31 cellular contexts compared by ENCODE assay signal in genomic region chr9:137956688-137957385, GRCh38.
DNase-seq lines count a peak whose midpoint lies in the region; ATAC-seq, FAIRE-seq and TF ChIP-seq lines count a peak whose summit lies in the region.
"Had no signal": no experiment of that assay in that cellular context is flagged by ENCODE, and none has a peak within 500 bp of the region (broad histone marks: within the 10 kb centered on the region; RNA-seq: fewer than 3 reads in every experiment).

No MANE protein-coding gene starts in this region.

- POLR2A ChIA-PET in HepG2 (lab: Yijun Ruan, JAX): no interaction called here

- ATAC-seq in HepG2 (peak; percentile 36; the same call in 2 of the 3 replicates), body of pancreas (no peak)
- ATAC-seq: naive thymus-derived CD8-positive, alpha-beta T cell; SK-N-SH treated with all-trans-retinoic acid at 6 μM for 48 hours; T-helper 17 cell had no signal

- no peak for TF ChIP-seq RAD21 in HepG2 (CRISPR knock-in tag; IDR thresholded peaks at IDR 0.05)

- H3K4me2 ChIP-seq in HepG2 (ENCODE audit: low read depth, low read length): no peak overlapping the region

- WGBS in HepG2 (ENCODE audit: low lambda C conversion rate): 30% methylated on average over 7 of the region's 15 CpGs
- 61 to 73% methylated on average over 7 to 15 of the region's 15 CpGs for WGBS in body of pancreas, 2 donors

- H3K4me3 ChIP-seq in GM06990 (replicated peaks; ENCODE audit: low read depth, low read length) (no peak overlapping the region), HepG2 (replicated peaks in 1 of 3; ENCODE audit: insufficient read depth in 1 of 3, low read depth in 2 of 3, low read length in 3 of 3) (no peak overlapping the region), body of pancreas (no peak overlapping the region)
- H3K4me3 ChIP-seq: skin epidermis had no signal

- H3K36me3 ChIP-seq in GM06990 (ENCODE audit: control insufficient read depth, insufficient read depth, low read length) (no peaks in the 10 kb centered on the region), HepG2 (replicated peaks in 1 of 2; ENCODE audit: control insufficient read depth in 1 of 2, insufficient read depth in 2 of 2, low read length in 2 of 2) (no peaks in the 10 kb centered on the region), body of pancreas (replicated peaks in 1 of 2; ENCODE audit: insufficient read depth in 1 of 2, low read depth in 2 of 2) (no peaks in the 10 kb centered on the region)
- H3K36me3 ChIP-seq: brain microvascular endothelial cell had no signal

- TF ChIP-seq EP300 in HepG2 (IDR thresholded peaks at IDR 0.05; ENCODE audit: low read depth in 2 of 2, low read length in 2 of 2) (no peak), HepG2 (CRISPR knock-in tag; IDR thresholded peaks at IDR 0.05; ENCODE audit: borderline replicate concordance) (no peak)

- no peak overlapping the region for H3K27ac ChIP-seq in HepG2 (ENCODE audit: extremely low read length, insufficient read depth, low read length)
- no peak overlapping the region for H3K27ac ChIP-seq in body of pancreas
- H3K27ac ChIP-seq: brain microvascular endothelial cell, skin epidermis had no signal

- DNase-seq in GM06990 (ENCODE audit: extremely low read depth, insufficient read length): no peak
- peak; percentile 20 for DNase-seq in GM13977 (ENCODE audit: low spot score)
- peak; percentile 59 for DNase-seq in RPMI8226
- no peak for DNase-seq in HepG2 (ENCODE audit: low spot score)
- no peak for DNase-seq in body of pancreas
- no peak for DNase-seq in NCI-H2081 treated with DMSO at 0.1 percent for 48 hours (lab: John Stamatoyannopoulos, UW)
- no peak for DNase-seq in NCI-H1417 (lab: John Stamatoyannopoulos, UW)
- DNase-seq: activated CD4-positive, alpha-beta T cell treated with anti-CD3 and anti-CD28 coated beads for 1 hour; activated gamma-delta T cell treated with Interleukin-2 at 50 U/mL for 16 hours; activated T-cell treated with anti-CD3 and anti-CD28 coated beads, Interleukin-2, amount 50 U/mL, for 1 hour; brain microvascular endothelial cell; C1 segment of cervical spinal cord; COR-L47; GOT3; islet precursor cell; naive thymus-derived CD8-positive, alpha-beta T cell; NCI-H1105 treated with DMSO at 0.1 percent for 48 hours; NCI-H2081; NCI-H345; NCI-H748 treated with DMSO at 0.1 percent for 48 hours; occipital lobe; OCI-M1; retina; stimulated activated CD4-positive, alpha-beta T cell treated with anti-CD3 and anti-CD28 coated beads, Interleukin-1b, Interleukin-23, amount 100 ng/mL, for 48 hours; stimulated activated CD8-positive, alpha-beta memory T cell treated with anti-CD3 and anti-CD28 coated beads, Interleukin-4, amount 100 ng/mL, for 48 hours; T-helper 17 cell; trophoblast cell had no signal

- CTCF ChIA-PET in HepG2 (lab: Yijun Ruan, JAX; ENCODE audit: low intra/inter-chr PET ratio, low total read pairs): no interaction called here

- no peaks in the 10 kb centered on the region for H3K9me3 ChIP-seq in HepG2 (ENCODE audit: low read length)
- H3K9me3 ChIP-seq in body of pancreas: no peaks in the 10 kb centered on the region

- H3K27me3 ChIP-seq in GM06990 (replicated peaks; ENCODE audit: control insufficient read depth, insufficient read depth, low read length) (no peaks in the 10 kb centered on the region; the same call in 1 of the 2 replicates), HepG2 (ENCODE audit: control insufficient read depth in 1 of 2, insufficient read depth in 2 of 2, low read length in 2 of 2) (peaks cover 7 to 39% of the 10 kb centered on the region in 2 experiments; a peak in 3 of 5 replicates), body of pancreas (no peaks in the 10 kb centered on the region)
- H3K27me3 ChIP-seq: brain microvascular endothelial cell had no signal

- TF ChIP-seq POLR2A in HepG2 (IDR thresholded peaks at IDR 0.05; ENCODE audit: insufficient read depth in 1 of 2, low read depth in 2 of 2, low read length in 2 of 2) (no peak), body of pancreas (IDR thresholded peaks at IDR 0.05) (no peak)

- H2AFZ ChIP-seq in HepG2 (ENCODE audit: low read length): no peak overlapping the region

- in situ Hi-C loops in GM13977 (cut with MboI; ENCODE audit: low pct_unique_long_range_greater_than_20kb, low sequenced_read_pairs, unreplicated experiment) (no loop called here), HepG2 (cut with HindIII; ENCODE audit: extremely low pct_ligation_motif_present, low pct_unique_long_range_greater_than_20kb) (no loop called here)

- TF ChIP-seq CTCF in GM06990 (IDR thresholded peaks at IDR 0.05; ENCODE audit: insufficient read depth, low read length, poor library complexity, severe bottlenecking) (peak; percentile 20), GM13977 (IDR thresholded peaks at IDR 0.05; ENCODE audit: extremely low read depth, insufficient read depth, missing control alignments) (no peak), HepG2 (CRISPR knock-in tag; IDR thresholded peaks at IDR 0.05) (peak; percentile 31), body of pancreas (IDR thresholded peaks at IDR 0.05) (no peak)

- 0 out of 2 replicates have a peak, but pooled peaks cover 4% of the 10 kb centered on the region for H4K20me1 ChIP-seq in HepG2 (ENCODE audit: insufficient read depth, low read length)

- H3K79me2 ChIP-seq in HepG2 (ENCODE audit: insufficient read depth, low read length): no peaks in the 10 kb centered on the region

- intact Hi-C loops in HepG2 (cut with micrococcal nuclease; ENCODE audit: unreplicated experiment) (no loop called here), body of pancreas (cut with DNase I) (no loop called here)

- H3K9ac ChIP-seq in HepG2 (ENCODE audit: insufficient read depth, low read depth, low read length): no peak overlapping the region

- no peak for FAIRE-seq in HepG2 (lab: Jason Lieb, UNC)
- FAIRE-seq: endothelial cell of umbilical vein, GM12892 had no signal

- no peaks in the 10 kb centered on the region for H3K4me1 ChIP-seq in HepG2 (ENCODE audit: insufficient read depth, low read length)
- no peaks in the 10 kb centered on the region for H3K4me1 ChIP-seq in body of pancreas

- no TSS peak for BruUV-seq in HepG2 (replicated peaks; lab: Mats Ljungman, UMichigan)

TF ChIP-seq in HepG2, 621 proteins besides CTCF, POLR2A, EP300 and RAD21 (continues in another document):
- TF ChIP-seq SMAD1 (CRISPR knock-in tag; IDR thresholded peaks at IDR 0.05; ENCODE audit: borderline replicate concordance, low read depth) (no peak), TFDP1 (CRISPR knock-in tag; IDR thresholded peaks at IDR 0.05; ENCODE audit: borderline replicate concordance) (peak; percentile 64; the same call in 1 of the 2 replicates), ZNF577 (CRISPR knock-in tag; IDR thresholded peaks at IDR 0.05; ENCODE audit: borderline replicate concordance, low read depth) (no peak), ZNF235 (CRISPR knock-in tag; IDR thresholded peaks at IDR 0.05; ENCODE audit: borderline replicate concordance) (no peak), MYC (CRISPR knock-in tag; IDR thresholded peaks at IDR 0.05; ENCODE audit: borderline replicate concordance) (peak; percentile 15; the same call in 1 of the 2 replicates), MAX (IDR thresholded peaks at IDR 0.05) (peak; percentile 81)
- TF ChIP-seq, protein P1, sequence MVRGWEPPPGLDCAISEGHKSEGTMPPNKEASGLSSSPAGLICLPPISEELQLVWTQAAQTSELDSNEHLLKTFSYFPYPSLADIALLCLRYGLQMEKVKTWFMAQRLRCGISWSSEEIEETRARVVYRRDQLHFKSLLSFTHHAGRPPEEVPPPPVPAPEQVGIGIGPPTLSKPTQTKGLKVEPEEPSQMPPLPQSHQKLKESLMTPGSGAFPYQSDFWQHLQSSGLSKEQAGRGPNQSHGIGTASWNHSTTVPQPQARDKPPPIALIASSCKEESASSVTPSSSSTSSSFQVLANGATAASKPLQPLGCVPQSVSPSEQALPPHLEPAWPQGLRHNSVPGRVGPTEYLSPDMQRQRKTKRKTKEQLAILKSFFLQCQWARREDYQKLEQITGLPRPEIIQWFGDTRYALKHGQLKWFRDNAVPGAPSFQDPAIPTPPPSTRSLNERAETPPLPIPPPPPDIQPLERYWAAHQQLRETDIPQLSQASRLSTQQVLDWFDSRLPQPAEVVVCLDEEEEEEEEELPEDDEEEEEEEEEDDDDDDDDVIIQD (CRISPR knock-in tag; IDR thresholded peaks at IDR 0.05; ENCODE audit: low read depth): no peak
- TF ChIP-seq, protein P2, sequence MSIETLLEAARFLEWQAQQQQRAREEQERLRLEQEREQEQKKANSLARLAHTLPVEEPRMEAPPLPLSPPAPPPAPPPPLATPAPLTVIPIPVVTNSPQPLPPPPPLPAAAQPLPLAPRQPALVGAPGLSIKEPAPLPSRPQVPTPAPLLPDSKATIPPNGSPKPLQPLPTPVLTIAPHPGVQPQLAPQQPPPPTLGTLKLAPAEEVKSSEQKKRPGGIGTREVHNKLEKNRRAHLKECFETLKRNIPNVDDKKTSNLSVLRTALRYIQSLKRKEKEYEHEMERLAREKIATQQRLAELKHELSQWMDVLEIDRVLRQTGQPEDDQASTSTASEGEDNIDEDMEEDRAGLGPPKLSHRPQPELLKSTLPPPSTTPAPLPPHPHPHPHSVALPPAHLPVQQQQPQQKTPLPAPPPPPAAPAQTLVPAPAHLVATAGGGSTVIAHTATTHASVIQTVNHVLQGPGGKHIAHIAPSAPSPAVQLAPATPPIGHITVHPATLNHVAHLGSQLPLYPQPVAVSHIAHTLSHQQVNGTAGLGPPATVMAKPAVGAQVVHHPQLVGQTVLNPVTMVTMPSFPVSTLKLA (IDR thresholded peaks at IDR 0.05): peak; percentile 65

Comparison
In these comparisons a context has a peak if more than half of its experiments do, and no peak if none do; other contexts are left out.
1. DNase-seq: peak in GM13977 (single experiment) and RPMI8226 (single experiment); none in GM06990 (single experiment), HepG2 (single experiment), body of pancreas (0 of 4), NCI-H2081 treated with DMSO at 0.1 percent for 48 hours (single experiment) and NCI-H1417 (0 of 3).
2. CTCF ChIP-seq: peak in GM06990 (single experiment) and HepG2 (single experiment); none in GM13977 (single experiment) and body of pancreas (0 of 7).